ENCODE assay signal across 18 cellular contexts in genomic region chr12:27796093-27796492, GRCh38. TPM values are rescaled to one million over a fixed set of nuclear protein-coding genes. Genes with fewer than 3 reads are reported as not detected.
DNase-seq lines count a peak whose midpoint lies in the region; ATAC-seq and TF ChIP-seq lines count a peak whose summit lies in the region.
"Had no signal": no experiment of that assay in that cellular context is flagged by ENCODE, and none has a peak within 500 bp of the region (broad histone marks: within the 10 kb centered on the region; RNA-seq: fewer than 3 reads in every experiment).

No MANE protein-coding gene starts in this region.

- DNase-seq in cardiac muscle cell (ENCODE audit: low read depth in 1 of 2, low spot score in 1 of 2) (no peak), left ventricle myocardium superior (no peak), ascending aorta (ENCODE audit: low spot score in 2 of 2) (peak in 1 of 2 donors; percentile 18), nephron progenitor cell (no peak), testis (no peak), NCI-H446 (lab: John Stamatoyannopoulos, UW) (no peak), HAP-1 (ENCODE audit: low spot score in 2 of 2) (no peak)
- DNase-seq: BE2C, C1 segment of cervical spinal cord, DMS79 treated with DMSO at 0.1 percent for 48 hours, GF-D8, GOT3, H7 had no signal

- H3K27me3 Mint-ChIP-seq in nephron progenitor cell (ENCODE audit: low read depth, poor library complexity): no peaks in the 10 kb centered on the region
- H3K27me3 Mint-ChIP-seq: CD4-positive, CD25-positive, alpha-beta regulatory T cell had no signal

- TF ChIP-seq POLR2A in testis (IDR thresholded peaks at IDR 0.05): no peak

- no peak overlapping the region for H3K4me3 ChIP-seq in cardiac muscle cell
- H3K4me3 ChIP-seq in ascending aorta: no peak overlapping the region
- no peak overlapping the region for H3K4me3 ChIP-seq in testis
- H3K4me3 ChIP-seq in HAP-1: no peak overlapping the region

- no peak overlapping the region for H3K4me3 Mint-ChIP-seq in nephron progenitor cell

- H3K36me3 Mint-ChIP-seq in nephron progenitor cell (ENCODE audit: low read depth): peaks cover 63% of the 10 kb centered on the region

- H3K27ac ChIP-seq in cardiac muscle cell (peak overlapping the region; percentile 39), ascending aorta (peak overlapping the region; percentile 22 to 36), testis (peak overlapping the region; percentile 20 to 70)
- H3K27ac ChIP-seq: HL-60 had no signal

- no peak for ATAC-seq in left ventricle myocardium superior
- no peak for ATAC-seq in GM18517 (IDR thresholded peaks at IDR 0.05; ENCODE audit: unreplicated experiment)

- intact Hi-C loops in left ventricle myocardium superior (cut with micrococcal nuclease) (no loop called here), ascending aorta (cut with DNase I) (no loop called here), testis (cut with DNase I; ENCODE audit: low total_unique reads) (no loop called here)

- H3K9me3 Mint-ChIP-seq in nephron progenitor cell: no peaks in the 10 kb centered on the region
- H3K9me3 Mint-ChIP-seq: CD4-positive, CD25-positive, alpha-beta regulatory T cell had no signal

- peaks cover 27% of the 10 kb centered on the region for H3K4me1 Mint-ChIP-seq in nephron progenitor cell

- in situ Hi-C loops in HAP-1 (cut with MboI; ENCODE audit: low sequenced_read_pairs): no loop called here

- 66 to 67% methylated on average over 7 of the region's 7 CpGs for WGBS in testis, 2 donors

- H3K27me3 ChIP-seq in cardiac muscle cell (no peaks in the 10 kb centered on the region), ascending aorta (no peaks in the 10 kb centered on the region), testis (no peaks in the 10 kb centered on the region), HAP-1 (ENCODE audit: low read depth) (no peaks in the 10 kb centered on the region)
- H3K27me3 ChIP-seq: BE2C had no signal

- H3K9me3 ChIP-seq in cardiac muscle cell (ENCODE audit: low read depth) (no peaks in the 10 kb centered on the region), ascending aorta (no peaks in the 10 kb centered on the region), testis (no peaks in the 10 kb centered on the region), HAP-1 (no peaks in the 10 kb centered on the region)
- H3K9me3 ChIP-seq: BE2C had no signal

- TF ChIP-seq CTCF in cardiac muscle cell (IDR thresholded peaks at IDR 0.05; ENCODE audit: low read depth, low read length) (no peak), ascending aorta (IDR thresholded peaks at IDR 0.05) (no peak), nephron progenitor cell (IDR thresholded peaks at IDR 0.05) (no peak), testis (IDR thresholded peaks at IDR 0.05) (no peak)

- H3K4me1 ChIP-seq in cardiac muscle cell (ENCODE audit: low read depth) (peaks cover 27% of the 10 kb centered on the region), ascending aorta (peaks cover 0 to 3% of the 10 kb centered on the region in 2 donors), testis (peaks cover 10% of the 10 kb centered on the region), HAP-1 (no peaks in the 10 kb centered on the region)
- H3K4me1 ChIP-seq: BE2C had no signal

- H3K27ac Mint-ChIP-seq in nephron progenitor cell: peak overlapping the region; percentile 68

- peaks cover 18% of the 10 kb centered on the region for H3K36me3 ChIP-seq in cardiac muscle cell
- H3K36me3 ChIP-seq in ascending aorta: peaks cover 54 to 78% of the 10 kb centered on the region in 2 donors
- no peaks in the 10 kb centered on the region for H3K36me3 ChIP-seq in testis (ENCODE audit: low read depth, missing control alignments)
- H3K36me3 ChIP-seq in HAP-1 (replicated peaks): peaks cover 49% of the 10 kb centered on the region

RNA-seq across cellular contexts. Expression of gene MANSC4, which starts 16.1 kb away (rescaled TPM):
- total RNA-seq in cardiac muscle cell (not detected in 2 replicates), left ventricle myocardium superior (not detected), ascending aorta (not detected), testis (1 to 10 TPM; 3.4 TPM)
- polyA plus RNA-seq in cardiac muscle cell (not detected in 2 replicates), testis (ENCODE audit: insufficient read depth, low read depth, low replicate concordance) (1.1 TPM)
- total RNA-seq: A172; CD4-positive, CD25-positive, alpha-beta regulatory T cell; H7; HT1080 had no signal

RNA-seq across cellular contexts. Expression of gene KLHL42, which starts 16.1 kb away (rescaled TPM):
- total RNA-seq in cardiac muscle cell (27.4 and 42.2 TPM in 2 replicates), left ventricle myocardium superior (6.4 TPM), ascending aorta (36.7 TPM), testis (10 to 100 TPM; 65.1 to 87.8 TPM)
- polyA plus RNA-seq in cardiac muscle cell (25.7 and 26.5 TPM in 2 replicates), testis (ENCODE audit: insufficient read depth, low read depth, low replicate concordance) (23.7 TPM)
